In the genomic region with DNA sequence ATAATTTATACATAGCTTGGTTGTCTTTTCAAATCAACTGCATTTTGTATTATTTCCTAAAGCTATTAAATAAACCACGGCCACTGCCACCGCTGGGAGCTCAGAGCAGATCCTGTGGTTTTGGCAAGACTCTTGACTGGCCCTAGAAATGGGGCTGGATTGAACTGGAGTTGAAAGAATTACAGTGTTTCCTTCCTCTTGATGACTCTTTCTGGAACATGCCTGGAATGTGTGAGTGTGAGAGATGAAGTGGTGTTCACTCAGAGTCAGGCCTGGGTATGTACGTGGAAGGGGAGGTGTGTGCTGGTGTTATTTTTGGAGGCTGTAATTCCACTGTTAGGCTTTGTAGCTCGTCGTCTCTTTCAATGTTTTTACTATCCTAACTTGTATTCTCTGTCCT, we compare ENCODE assay signal across 13 cellular contexts. TPM values are rescaled to one million over a fixed set of nuclear protein-coding genes. Genes with fewer than 3 reads are reported as not detected.
A peak's percentile ranks its signal among the peaks of the same experiment; 100 is the strongest.
DNase-seq lines count a peak whose midpoint lies in the region; ATAC-seq and TF ChIP-seq lines count a peak whose summit lies in the region.
"Had no signal": no experiment of that assay in that cellular context is flagged by ENCODE, and none has a peak within 500 bp of the region (broad histone marks: within the 10 kb centered on the region; RNA-seq: fewer than 3 reads in every experiment).

No MANE protein-coding gene starts in this region.

- no peaks in the 10 kb centered on the region for H4K20me1 ChIP-seq in smooth muscle cell (ENCODE audit: low read depth)

- H3K27ac ChIP-seq in smooth muscle cell (ENCODE audit: low read depth): peak overlapping the region; percentile 69
- H3K27ac ChIP-seq: ascending aorta, neural progenitor cell had no signal

- H3K79me2 ChIP-seq in smooth muscle cell (ENCODE audit: low read depth): peaks cover 29% of the 10 kb centered on the region

- H3K27ac Mint-ChIP-seq in stimulated activated effector memory CD8-positive, alpha-beta T cell treated with anti-CD3 and anti-CD28 coated beads, Interleukin-12 subunit alpha, Interleukin-12 subunit beta, amount 100 ng/mL, for 72 hours: no peak overlapping the region
- H3K27ac Mint-ChIP-seq: IgD-negative memory B cell, neural progenitor cell had no signal

- H3K4me3 ChIP-seq in smooth muscle cell: no peak overlapping the region
- H3K4me3 ChIP-seq: ascending aorta, neural progenitor cell had no signal

- WGBS in smooth muscle cell (ENCODE audit: low lambda C conversion rate): 4% methylated on average over 5 of the region's 5 CpGs

- ATAC-seq in GM18517 (IDR thresholded peaks at IDR 0.05; ENCODE audit: unreplicated experiment) (no peak), HG03159 (IDR thresholded peaks at IDR 0.05; ENCODE audit: unreplicated experiment) (no peak)
- no peak for ATAC-seq in stimulated activated effector memory CD8-positive, alpha-beta T cell treated with anti-CD3 and anti-CD28 coated beads, Interleukin-12 subunit alpha, Interleukin-12 subunit beta, amount 100 ng/mL, for 72 hours

- H3K4me1 ChIP-seq in smooth muscle cell (ENCODE audit: low read depth): peaks cover 25% of the 10 kb centered on the region
- H3K4me1 ChIP-seq: neural progenitor cell had no signal

- H3K36me3 Mint-ChIP-seq in stimulated activated effector memory CD8-positive, alpha-beta T cell treated with anti-CD3 and anti-CD28 coated beads, Interleukin-12 subunit alpha, Interleukin-12 subunit beta, amount 100 ng/mL, for 72 hours: no peaks in the 10 kb centered on the region
- H3K36me3 Mint-ChIP-seq: IgD-negative memory B cell, neural progenitor cell had no signal

- no peaks in the 10 kb centered on the region for H3K4me1 Mint-ChIP-seq in stimulated activated effector memory CD8-positive, alpha-beta T cell treated with anti-CD3 and anti-CD28 coated beads, Interleukin-12 subunit alpha, Interleukin-12 subunit beta, amount 100 ng/mL, for 72 hours

- no peaks in the 10 kb centered on the region for H3K9me3 ChIP-seq in smooth muscle cell (replicated peaks; ENCODE audit: low read depth)
- H3K9me3 ChIP-seq: ascending aorta had no signal

- no peak for TF ChIP-seq CTCF in smooth muscle cell (IDR thresholded peaks at IDR 0.05; ENCODE audit: borderline replicate concordance, insufficient read depth, poor library complexity, severe bottlenecking)

- peak overlapping the region; percentile 73 for H3K4me2 ChIP-seq in smooth muscle cell
- H3K4me2 ChIP-seq: neural progenitor cell had no signal

- no peaks in the 10 kb centered on the region for H3K9me3 Mint-ChIP-seq in stimulated activated effector memory CD8-positive, alpha-beta T cell treated with anti-CD3 and anti-CD28 coated beads, Interleukin-12 subunit alpha, Interleukin-12 subunit beta, amount 100 ng/mL, for 72 hours
- H3K9me3 Mint-ChIP-seq: neural progenitor cell had no signal

- H2AFZ ChIP-seq in smooth muscle cell (ENCODE audit: low read depth): peak overlapping the region; percentile 28
- H2AFZ ChIP-seq: neural progenitor cell had no signal

- H3K27me3 ChIP-seq in smooth muscle cell (ENCODE audit: low read depth): no peaks in the 10 kb centered on the region
- H3K27me3 ChIP-seq: ascending aorta, neural progenitor cell had no signal

- peak; percentile 8 for DNase-seq in HK-2 (ENCODE audit: unreplicated experiment)
- DNase-seq in UCSD-AML1 (lab: John Stamatoyannopoulos, UW; ENCODE audit: unreplicated experiment): peak; percentile 31
- peak; percentile 81 for DNase-seq in glomerular visceral epithelial cell (ENCODE audit: extremely low spot score)
- DNase-seq in smooth muscle cell (lab: John Stamatoyannopoulos, UW; ENCODE audit: unreplicated experiment): no peak
- DNase-seq in hippocampal formation (lab: John Stamatoyannopoulos, UW): no peak
- DNase-seq in stimulated activated effector memory CD8-positive, alpha-beta T cell treated with anti-CD3 and anti-CD28 coated beads, Interleukin-12 subunit alpha, Interleukin-12 subunit beta, amount 100 ng/mL, for 72 hours (ENCODE audit: low spot score in 2 of 2): no peak
- DNase-seq: activated CD8-positive, alpha-beta memory T cell treated with anti-CD3 and anti-CD28 coated beads for 24 hours; NCI-H345 had no signal

- peaks cover 18% of the 10 kb centered on the region for H3F3A ChIP-seq in smooth muscle cell (ENCODE audit: low read depth)

- no peak overlapping the region for H3K9ac ChIP-seq in smooth muscle cell (ENCODE audit: low read depth)
- H3K9ac ChIP-seq: neural progenitor cell had no signal

- no peak overlapping the region for H3K4me3 Mint-ChIP-seq in stimulated activated effector memory CD8-positive, alpha-beta T cell treated with anti-CD3 and anti-CD28 coated beads, Interleukin-12 subunit alpha, Interleukin-12 subunit beta, amount 100 ng/mL, for 72 hours
- H3K4me3 Mint-ChIP-seq: IgD-negative memory B cell, neural progenitor cell had no signal

- no peaks in the 10 kb centered on the region for H3K36me3 ChIP-seq in smooth muscle cell (ENCODE audit: low read depth)
- H3K36me3 ChIP-seq: ascending aorta, neural progenitor cell had no signal

RNA-seq across cellular contexts. Expression of gene TEK, which starts 45.9 kb away (rescaled TPM):
- 58.9 and 81.2 TPM in 2 replicates for total RNA-seq in smooth muscle cell
- 23.6 and 36.0 TPM in 2 replicates for polyA plus RNA-seq in smooth muscle cell
- polyA plus RNA-seq: IgD-negative memory B cell had no signal

Comparison
In these comparisons a context has a peak if more than half of its experiments do, and no peak if none do; other contexts are left out.
1. DNase-seq: peak in HK-2 (single experiment), UCSD-AML1 (single experiment) and glomerular visceral epithelial cell (single experiment); none in smooth muscle cell (single experiment), hippocampal formation (0 of 2) and stimulated activated effector memory CD8-positive, alpha-beta T cell treated with anti-CD3 and anti-CD28 coated beads, Interleukin-12 subunit alpha, Interleukin-12 subunit beta, amount 100 ng/mL, for 72 hours (0 of 2).